In the genomic region with DNA sequence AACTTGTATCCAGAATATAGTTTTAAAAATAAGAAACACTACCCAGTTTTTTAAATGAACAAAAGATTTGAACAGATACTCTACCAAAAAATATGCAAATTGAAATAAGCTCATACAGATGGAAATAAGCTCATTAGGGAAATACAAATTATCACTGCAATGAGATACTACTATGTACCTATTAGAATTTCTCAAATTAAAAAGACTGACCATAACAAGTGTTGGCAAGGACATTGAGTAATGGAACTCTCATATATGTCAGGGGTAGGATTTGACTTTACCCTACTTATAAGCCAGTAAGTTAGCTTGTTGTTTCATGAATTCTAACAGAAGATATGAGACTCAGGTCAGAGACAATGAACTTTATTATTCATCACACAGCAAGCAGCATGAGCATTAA, we compare ENCODE assay signal across 2 cellular contexts.
TF ChIP-seq lines count a peak whose summit lies in the region.

No MANE protein-coding gene starts in this region.

TF ChIP-seq in HEK293, 187 proteins besides CTCF, POLR2A, EP300 and RAD21:
- TF ChIP-seq ZNF664 (tag by site-specific recombination; IDR thresholded peaks at IDR 0.05) (peak; percentile 82), ZNF184 (tag by site-specific recombination; IDR thresholded peaks at IDR 0.05) (peak; percentile 98), ZNF76 (tag by site-specific recombination; IDR thresholded peaks at IDR 0.05; ENCODE audit: borderline replicate concordance, low read depth) (no peak)
- TF ChIP-seq, protein P1, sequence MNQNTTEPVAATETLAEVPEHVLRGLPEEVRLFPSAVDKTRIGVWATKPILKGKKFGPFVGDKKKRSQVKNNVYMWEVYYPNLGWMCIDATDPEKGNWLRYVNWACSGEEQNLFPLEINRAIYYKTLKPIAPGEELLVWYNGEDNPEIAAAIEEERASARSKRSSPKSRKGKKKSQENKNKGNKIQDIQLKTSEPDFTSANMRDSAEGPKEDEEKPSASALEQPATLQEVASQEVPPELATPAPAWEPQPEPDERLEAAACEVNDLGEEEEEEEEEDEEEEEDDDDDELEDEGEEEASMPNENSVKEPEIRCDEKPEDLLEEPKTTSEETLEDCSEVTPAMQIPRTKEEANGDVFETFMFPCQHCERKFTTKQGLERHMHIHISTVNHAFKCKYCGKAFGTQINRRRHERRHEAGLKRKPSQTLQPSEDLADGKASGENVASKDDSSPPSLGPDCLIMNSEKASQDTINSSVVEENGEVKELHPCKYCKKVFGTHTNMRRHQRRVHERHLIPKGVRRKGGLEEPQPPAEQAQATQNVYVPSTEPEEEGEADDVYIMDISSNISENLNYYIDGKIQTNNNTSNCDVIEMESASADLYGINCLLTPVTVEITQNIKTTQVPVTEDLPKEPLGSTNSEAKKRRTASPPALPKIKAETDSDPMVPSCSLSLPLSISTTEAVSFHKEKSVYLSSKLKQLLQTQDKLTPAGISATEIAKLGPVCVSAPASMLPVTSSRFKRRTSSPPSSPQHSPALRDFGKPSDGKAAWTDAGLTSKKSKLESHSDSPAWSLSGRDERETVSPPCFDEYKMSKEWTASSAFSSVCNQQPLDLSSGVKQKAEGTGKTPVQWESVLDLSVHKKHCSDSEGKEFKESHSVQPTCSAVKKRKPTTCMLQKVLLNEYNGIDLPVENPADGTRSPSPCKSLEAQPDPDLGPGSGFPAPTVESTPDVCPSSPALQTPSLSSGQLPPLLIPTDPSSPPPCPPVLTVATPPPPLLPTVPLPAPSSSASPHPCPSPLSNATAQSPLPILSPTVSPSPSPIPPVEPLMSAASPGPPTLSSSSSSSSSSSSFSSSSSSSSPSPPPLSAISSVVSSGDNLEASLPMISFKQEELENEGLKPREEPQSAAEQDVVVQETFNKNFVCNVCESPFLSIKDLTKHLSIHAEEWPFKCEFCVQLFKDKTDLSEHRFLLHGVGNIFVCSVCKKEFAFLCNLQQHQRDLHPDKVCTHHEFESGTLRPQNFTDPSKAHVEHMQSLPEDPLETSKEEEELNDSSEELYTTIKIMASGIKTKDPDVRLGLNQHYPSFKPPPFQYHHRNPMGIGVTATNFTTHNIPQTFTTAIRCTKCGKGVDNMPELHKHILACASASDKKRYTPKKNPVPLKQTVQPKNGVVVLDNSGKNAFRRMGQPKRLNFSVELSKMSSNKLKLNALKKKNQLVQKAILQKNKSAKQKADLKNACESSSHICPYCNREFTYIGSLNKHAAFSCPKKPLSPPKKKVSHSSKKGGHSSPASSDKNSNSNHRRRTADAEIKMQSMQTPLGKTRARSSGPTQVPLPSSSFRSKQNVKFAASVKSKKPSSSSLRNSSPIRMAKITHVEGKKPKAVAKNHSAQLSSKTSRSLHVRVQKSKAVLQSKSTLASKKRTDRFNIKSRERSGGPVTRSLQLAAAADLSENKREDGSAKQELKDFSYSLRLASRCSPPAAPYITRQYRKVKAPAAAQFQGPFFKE (tag by site-specific recombination; IDR thresholded peaks at IDR 0.05; ENCODE audit: borderline replicate concordance): no peak

TF ChIP-seq in K562, 482 proteins besides CTCF, POLR2A, EP300 and RAD21:
- peak; percentile 10 for TF ChIP-seq RBM25 (IDR thresholded peaks at IDR 0.05; ENCODE audit: low read depth, low read length, severe bottlenecking)
- TF ChIP-seq HNRNPLL (IDR thresholded peaks at IDR 0.05; ENCODE audit: low read depth, low read length, poor library complexity, severe bottlenecking): no peak
